8 cellular contexts compared by ENCODE assay signal in the genomic region with DNA sequence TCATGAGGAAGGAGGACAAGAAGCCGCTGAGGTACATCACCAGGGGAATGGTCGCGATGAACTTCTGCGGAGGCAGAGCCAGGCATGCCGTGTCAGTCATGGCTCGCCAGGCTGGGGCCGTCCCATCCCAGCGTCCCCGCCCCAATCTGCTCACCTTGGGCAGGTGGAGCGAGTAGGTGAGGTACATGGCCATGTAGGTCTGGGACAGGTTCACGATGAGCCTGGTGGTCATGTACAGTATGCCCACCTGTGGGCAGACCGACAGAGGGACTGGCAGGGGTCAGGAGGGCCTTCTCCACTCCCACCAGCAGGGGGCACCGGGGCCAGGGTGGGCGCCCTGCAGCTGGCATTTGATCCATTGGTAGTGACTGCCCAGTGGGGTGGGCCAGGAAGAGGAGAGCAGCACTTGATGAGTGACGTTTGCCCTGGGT. TPM values are rescaled to one million over a fixed set of nuclear protein-coding genes. Genes with fewer than 3 reads are reported as not detected.
A peak's percentile ranks its signal among the peaks of the same experiment; 100 is the strongest.
DNase-seq lines count a peak whose midpoint lies in the region; FAIRE-seq and TF ChIP-seq lines count a peak whose summit lies in the region.

No MANE protein-coding gene starts in this region.

- no peak for TF ChIP-seq POLR2A in spleen (IDR thresholded peaks at IDR 0.05)

- H3K36me3 ChIP-seq in spleen: peaks cover 0 to 90% (median 42%) of the 10 kb centered on the region in 6 donors

- no peaks in the 10 kb centered on the region for H3K27me3 ChIP-seq in dorsolateral prefrontal cortex
- H3K27me3 ChIP-seq in spleen (replicated peaks in 1 of 7): no peaks in the 10 kb centered on the region

- no peaks in the 10 kb centered on the region for H3K9me3 ChIP-seq in spleen

- WGBS in spleen, 5 donors: 86 to 97% (median 90%) methylated on average over 10 to 15 of the region's 15 CpGs

- TF ChIP-seq CTCF in GM12872 (IDR thresholded peaks at IDR 0.05; ENCODE audit: insufficient read depth, low read depth, low read length): peak; percentile 69
- peak in 44 of 56 donors; percentile 15 to 66 (median 40) for TF ChIP-seq CTCF in dorsolateral prefrontal cortex (IDR thresholded peaks at IDR 0.05 in 54 of 56, conservative IDR thresholded peaks at IDR 0.05 in 2 of 56; ENCODE audit: low read depth in 1 of 56, partially characterized antibody in 56 of 56)
- peak; percentile 7 to 68 (median 54) for TF ChIP-seq CTCF in spleen (IDR thresholded peaks at IDR 0.05 in 8 of 11, conservative IDR thresholded peaks at IDR 0.05 in 3 of 11)

- no peak for FAIRE-seq in frontal cortex (lab: Jason Lieb, UNC)

- peaks cover 3 to 64% (median 21%) of the 10 kb centered on the region in 6 donors for H3K4me1 ChIP-seq in spleen

- H3K4me3 ChIP-seq in dorsolateral prefrontal cortex (no peak overlapping the region), spleen (peak overlapping the region in 1 of 8 donors; percentile 50)

- intact Hi-C loops in dorsolateral prefrontal cortex (cut with DNase I) (loop anchor here in 1 of 2 donors (5.0 kb wide), 1 partner anchor 70 kb away; no protein-coding TSS in a partner anchor), spleen (cut with DNase I; ENCODE audit: low total_unique reads) (no loop called here)

- DNase-seq in dorsolateral prefrontal cortex: no peak
- no peak for DNase-seq in spleen
- DNase-seq in SKM-1 (lab: John Stamatoyannopoulos, UW; ENCODE audit: unreplicated experiment): no peak
- no peak for DNase-seq in frontal cortex (ENCODE audit: low spot score in 2 of 2)
- no peak for DNase-seq in NCI-H1105 treated with DMSO at 0.1 percent for 48 hours (lab: John Stamatoyannopoulos, UW)
- DNase-seq in occipital lobe (lab: John Stamatoyannopoulos, UW): no peak

- H3K27ac ChIP-seq in dorsolateral prefrontal cortex (peak overlapping the region in 49 of 59 donors; percentile 5 to 100 (median 74)), spleen (peak overlapping the region in 3 of 8 donors; percentile 54 to 76 (median 75))

TF ChIP-seq in PFSK-1, 5 proteins besides CTCF, POLR2A, EP300 and RAD21:
- no peak for TF ChIP-seq POLR2AphosphoS5 (IDR thresholded peaks at IDR 0.05; ENCODE audit: low read depth, low read length)
- TF ChIP-seq SIN3A (IDR thresholded peaks at IDR 0.05; ENCODE audit: borderline replicate concordance, insufficient read depth, low read length): no peak
- TF ChIP-seq, protein P1, sequence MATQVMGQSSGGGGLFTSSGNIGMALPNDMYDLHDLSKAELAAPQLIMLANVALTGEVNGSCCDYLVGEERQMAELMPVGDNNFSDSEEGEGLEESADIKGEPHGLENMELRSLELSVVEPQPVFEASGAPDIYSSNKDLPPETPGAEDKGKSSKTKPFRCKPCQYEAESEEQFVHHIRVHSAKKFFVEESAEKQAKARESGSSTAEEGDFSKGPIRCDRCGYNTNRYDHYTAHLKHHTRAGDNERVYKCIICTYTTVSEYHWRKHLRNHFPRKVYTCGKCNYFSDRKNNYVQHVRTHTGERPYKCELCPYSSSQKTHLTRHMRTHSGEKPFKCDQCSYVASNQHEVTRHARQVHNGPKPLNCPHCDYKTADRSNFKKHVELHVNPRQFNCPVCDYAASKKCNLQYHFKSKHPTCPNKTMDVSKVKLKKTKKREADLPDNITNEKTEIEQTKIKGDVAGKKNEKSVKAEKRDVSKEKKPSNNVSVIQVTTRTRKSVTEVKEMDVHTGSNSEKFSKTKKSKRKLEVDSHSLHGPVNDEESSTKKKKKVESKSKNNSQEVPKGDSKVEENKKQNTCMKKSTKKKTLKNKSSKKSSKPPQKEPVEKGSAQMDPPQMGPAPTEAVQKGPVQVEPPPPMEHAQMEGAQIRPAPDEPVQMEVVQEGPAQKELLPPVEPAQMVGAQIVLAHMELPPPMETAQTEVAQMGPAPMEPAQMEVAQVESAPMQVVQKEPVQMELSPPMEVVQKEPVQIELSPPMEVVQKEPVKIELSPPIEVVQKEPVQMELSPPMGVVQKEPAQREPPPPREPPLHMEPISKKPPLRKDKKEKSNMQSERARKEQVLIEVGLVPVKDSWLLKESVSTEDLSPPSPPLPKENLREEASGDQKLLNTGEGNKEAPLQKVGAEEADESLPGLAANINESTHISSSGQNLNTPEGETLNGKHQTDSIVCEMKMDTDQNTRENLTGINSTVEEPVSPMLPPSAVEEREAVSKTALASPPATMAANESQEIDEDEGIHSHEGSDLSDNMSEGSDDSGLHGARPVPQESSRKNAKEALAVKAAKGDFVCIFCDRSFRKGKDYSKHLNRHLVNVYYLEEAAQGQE (IDR thresholded peaks at IDR 0.05; ENCODE audit: insufficient read depth in 1 of 2, low read depth in 2 of 2, low read length in 2 of 2): no peak
- no peak for TF ChIP-seq TAF1 (IDR thresholded peaks at IDR 0.05; ENCODE audit: borderline replicate concordance, insufficient read depth, low read length)
- peak; percentile 34 for TF ChIP-seq FOXP2 (optimal IDR thresholded peaks at IDR 0.05; ENCODE audit: borderline replicate concordance, extremely low read depth, extremely low read length, insufficient read depth)
TF ChIP-seq in PFSK-1: peak in this region for 1.

RNA-seq across cellular contexts. Expression of gene TEKTIP1, which starts 8.3 kb away (rescaled TPM):
- 9.4 TPM for polyA plus RNA-seq in PFSK-1 (2012; ENCODE audit: insufficient read length, low read depth)
- total RNA-seq in dorsolateral prefrontal cortex: 10 to 100 TPM in 3 of 120 experiments, 1 to 10 TPM in 117; 1.0 to 11.2 (median 4.6) TPM
- total RNA-seq in spleen: 1 to 10 TPM in 6 of 7 donors, not detected in 1; 2.7 to 7.4 (median 4.8) TPM
- polyA plus RNA-seq in spleen: 1 to 10 TPM; 1.2 to 1.5 (median 1.2) TPM
- 0.41 TPM for total RNA-seq in frontal cortex
- total RNA-seq in occipital lobe: not detected

RNA-seq across cellular contexts. Expression of gene MFSD12, which starts 10.1 kb away (rescaled TPM):
- 175 TPM for polyA plus RNA-seq in PFSK-1 (2012; ENCODE audit: insufficient read length, low read depth)
- total RNA-seq in dorsolateral prefrontal cortex (100 to 1,000 TPM in 14 of 120 experiments, 10 to 100 TPM in 106; 54.9 to 119 (median 77.6) TPM), spleen (100 to 1,000 TPM in 3 of 7 donors, 10 to 100 TPM in 4; 62.8 to 131 (median 98.6) TPM), frontal cortex (35.9 TPM), occipital lobe (32.9 TPM)
- 10 to 100 TPM; 31.0 to 63.9 (median 37.6) TPM for polyA plus RNA-seq in spleen

RNA-seq across cellular contexts. Expression of gene HMG20B, which starts 25.4 kb away (rescaled TPM):
- polyA plus RNA-seq in PFSK-1 (2012; ENCODE audit: insufficient read length, low read depth): 60.2 TPM
- 10 to 100 TPM; 10.1 to 58.3 (median 26.2) TPM for total RNA-seq in dorsolateral prefrontal cortex
- total RNA-seq in spleen: 10 to 100 TPM; 49.4 to 74.1 (median 62.8) TPM
- 10 to 100 TPM; 52.4 to 82.2 (median 71.4) TPM for polyA plus RNA-seq in spleen
- 13.9 TPM for total RNA-seq in frontal cortex
- 9.4 TPM for total RNA-seq in occipital lobe

RNA-seq across cellular contexts. Expression of gene GIPC3, which starts 38.0 kb away (rescaled TPM):
- polyA plus RNA-seq in PFSK-1 (2012; ENCODE audit: insufficient read length, low read depth): 8.9 TPM
- total RNA-seq in dorsolateral prefrontal cortex: 1 to 10 TPM in 27 of 120 experiments, under 1 TPM in 93; 0.13 to 1.7 (median 0.63) TPM
- 1 to 10 TPM; 3.4 to 9.2 (median 5.4) TPM for total RNA-seq in spleen
- 1 to 10 TPM in 1 of 3 donors, under 1 TPM in 2; 0.80 to 2.3 (median 0.96) TPM for polyA plus RNA-seq in spleen
- total RNA-seq in frontal cortex: under 0.01 TPM
- total RNA-seq in occipital lobe: not detected

RNA-seq across cellular contexts. Expression of gene FZR1, which starts 41.2 kb away (rescaled TPM):
- 57.3 TPM for polyA plus RNA-seq in PFSK-1 (2012; ENCODE audit: insufficient read length, low read depth)
- total RNA-seq in dorsolateral prefrontal cortex: 10 to 100 TPM; 46.4 to 99.1 (median 71.7) TPM
- 10 to 100 TPM; 26.4 to 53.6 (median 47.3) TPM for total RNA-seq in spleen
- polyA plus RNA-seq in spleen: 10 to 100 TPM in 2 of 3 donors, 1 to 10 TPM in 1; 9.8 to 26.1 (median 11.2) TPM
- 31.0 TPM for total RNA-seq in frontal cortex
- total RNA-seq in occipital lobe: 42.0 TPM
